In the genomic region with DNA sequence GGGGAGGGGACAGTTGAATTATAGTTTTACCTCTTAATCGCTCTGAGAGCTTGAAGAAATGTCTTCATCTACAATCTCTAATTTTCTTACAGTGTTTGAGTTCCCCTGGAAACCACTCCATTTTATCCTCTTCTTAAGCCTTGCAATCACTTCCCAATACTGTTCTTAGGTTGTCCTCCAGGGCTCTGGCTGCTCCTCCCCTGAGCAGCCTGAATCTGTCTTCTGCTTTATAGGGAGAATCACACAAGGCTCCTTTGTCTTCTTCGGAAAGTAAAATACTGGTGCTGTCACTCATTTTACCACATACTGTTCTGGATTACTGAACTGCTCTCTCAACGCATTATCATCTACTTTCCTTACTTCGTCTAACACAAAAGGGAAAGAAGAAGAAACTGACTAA, we compare ENCODE assay signal across 32 cellular contexts.
A peak's percentile ranks its signal among the peaks of the same experiment; 100 is the strongest.
DNase-seq lines count a peak whose midpoint lies in the region; FAIRE-seq and TF ChIP-seq lines count a peak whose summit lies in the region.
"Had no signal": no experiment of that assay in that cellular context is flagged by ENCODE, and none has a peak within 500 bp of the region (broad histone marks: within the 10 kb centered on the region; RNA-seq: fewer than 3 reads in every experiment).

No MANE protein-coding gene starts in this region.

- POLR2A ChIA-PET in HEK293T (lab: Yijun Ruan, JAX): no interaction called here

- H3K4me1 ChIP-seq in astrocyte (ENCODE audit: insufficient read depth, low read length) (no peaks in the 10 kb centered on the region), smooth muscle cell (ENCODE audit: low read depth) (peaks cover 5% of the 10 kb centered on the region)
- H3K4me1 ChIP-seq: left ventricle myocardium inferior, suprapubic skin had no signal

- H3K9me3 ChIP-seq in astrocyte (ENCODE audit: insufficient read depth, low read depth, low read length) (no peaks in the 10 kb centered on the region), smooth muscle cell (replicated peaks; ENCODE audit: low read depth) (no peaks in the 10 kb centered on the region)
- H3K9me3 ChIP-seq: left ventricle myocardium inferior, ovary, suprapubic skin had no signal

- H3K4me2 ChIP-seq in astrocyte (ENCODE audit: low read length) (no peak overlapping the region), smooth muscle cell (no peak overlapping the region)
- H3K4me2 ChIP-seq: PC-9 had no signal

- no peak overlapping the region for H3K27ac ChIP-seq in astrocyte (ENCODE audit: low read depth, low read length)
- H3K27ac ChIP-seq in smooth muscle cell (ENCODE audit: low read depth): no peak overlapping the region
- H3K27ac ChIP-seq: cardiac muscle cell, left ventricle myocardium inferior, ovary, PC-9, skin epidermis, suprapubic skin had no signal

- H4K20me1 ChIP-seq in astrocyte (ENCODE audit: insufficient read depth, low read length) (no peaks in the 10 kb centered on the region), smooth muscle cell (ENCODE audit: low read depth) (no peaks in the 10 kb centered on the region)

- CTCF ChIA-PET in HEK293T (lab: Yijun Ruan, JAX): no interaction called here

- H3K4me3 ChIP-seq in astrocyte (ENCODE audit: insufficient read depth, low read depth, low read length) (no peak overlapping the region), smooth muscle cell (no peak overlapping the region)
- H3K4me3 ChIP-seq: cardiac muscle cell, left ventricle myocardium inferior, ovary, PC-9, skin epidermis, suprapubic skin had no signal

- no peaks in the 10 kb centered on the region for H3K36me3 ChIP-seq in astrocyte (ENCODE audit: insufficient read depth, low read length)
- H3K36me3 ChIP-seq in smooth muscle cell (ENCODE audit: low read depth): no peaks in the 10 kb centered on the region
- H3K36me3 ChIP-seq: cardiac muscle cell, left ventricle myocardium inferior, ovary, suprapubic skin had no signal

- H3K4me1 Mint-ChIP-seq in astrocyte (ENCODE audit: low read depth, unreplicated experiment): peaks cover 3% of the 10 kb centered on the region
- H3K4me1 Mint-ChIP-seq: naive B cell; stimulated activated naive B cell treated with anti-CD40 and anti-IgM and Interleukin-4, amounts not matched to agents 10 μg/mL and 1 μg/mL and 100 μg/mL, for 72 hours had no signal

- FAIRE-seq in astrocyte (lab: Jason Lieb, UNC): no peak
- FAIRE-seq: colon, GM12891, H54, HTR-8/SVneo, islet of Langerhans had no signal

- H3K4me3 Mint-ChIP-seq in astrocyte (ENCODE audit: unreplicated experiment): no peak overlapping the region
- H3K4me3 Mint-ChIP-seq: CD4-positive, alpha-beta T cell; mesothelial cell of epicardium; naive B cell; stimulated activated naive B cell treated with anti-CD40 and anti-IgM and Interleukin-4, amounts not matched to agents 10 μg/mL and 1 μg/mL and 100 μg/mL, for 72 hours; T-helper 2 cell treated with Interferon-gamma antibody and Interleukin-4, amounts not matched to agents 5 μg/mL and 100 μg/mL, for 36 hours had no signal

- TF ChIP-seq CTCF in astrocyte (IDR thresholded peaks at IDR 0.05; ENCODE audit: insufficient read depth, low read depth, low read length): no peak
- TF ChIP-seq CTCF in smooth muscle cell (IDR thresholded peaks at IDR 0.05; ENCODE audit: borderline replicate concordance, insufficient read depth, poor library complexity, severe bottlenecking): no peak
- no peak for TF ChIP-seq CTCF in GM10266 (IDR thresholded peaks at IDR 0.05; ENCODE audit: control insufficient read depth, insufficient read depth, low read depth, missing control alignments)

- H3K27ac Mint-ChIP-seq in astrocyte (ENCODE audit: unreplicated experiment): peak overlapping the region; percentile 3
- H3K27ac Mint-ChIP-seq: activated naive CD4-positive, alpha-beta T cell treated with anti-CD3 and anti-CD28 coated beads, Interleukin-2, amount 50 U/mL, for 72 hours; CD4-positive, alpha-beta T cell; mesothelial cell of epicardium; naive B cell; stimulated activated naive B cell treated with anti-CD40 and anti-IgM and Interleukin-4, amounts not matched to agents 10 μg/mL and 1 μg/mL and 100 μg/mL, for 72 hours; T-helper 2 cell treated with Interferon-gamma antibody and Interleukin-4, amounts not matched to agents 5 μg/mL and 100 μg/mL, for 36 hours had no signal

- H3K27me3 ChIP-seq in astrocyte (ENCODE audit: insufficient read depth, low read length) (no peaks in the 10 kb centered on the region), smooth muscle cell (ENCODE audit: low read depth) (no peaks in the 10 kb centered on the region)
- H3K27me3 ChIP-seq: cardiac muscle cell, ovary, suprapubic skin had no signal

- H3K9ac ChIP-seq in astrocyte (ENCODE audit: low read length) (no peak overlapping the region), smooth muscle cell (ENCODE audit: low read depth) (no peak overlapping the region)

- H3K79me2 ChIP-seq in astrocyte (ENCODE audit: insufficient read depth, low read length): no peaks in the 10 kb centered on the region
- H3K79me2 ChIP-seq in smooth muscle cell (ENCODE audit: low read depth): no peaks in the 10 kb centered on the region

- H2AFZ ChIP-seq in astrocyte (ENCODE audit: low read depth, low read length) (no peak overlapping the region), smooth muscle cell (ENCODE audit: low read depth) (peak overlapping the region; percentile 84)
- H2AFZ ChIP-seq: PC-9 had no signal

- H3K9me3 Mint-ChIP-seq in astrocyte (ENCODE audit: unreplicated experiment): no peaks in the 10 kb centered on the region
- H3K9me3 Mint-ChIP-seq: mesothelial cell of epicardium; stimulated activated naive B cell treated with anti-CD40 and anti-IgM and Interleukin-4, amounts not matched to agents 10 μg/mL and 1 μg/mL and 100 μg/mL, for 72 hours had no signal

- DNase-seq in HEK293T (ENCODE audit: extremely low spot score): no peak
- no peak for DNase-seq in astrocyte (ENCODE audit: low read depth)
- DNase-seq in medulla oblongata (ENCODE audit: extremely low spot score): peak; percentile 30
- no peak for DNase-seq in smooth muscle cell (lab: John Stamatoyannopoulos, UW; ENCODE audit: unreplicated experiment)
- no peak for DNase-seq in activated CD8-positive, alpha-beta memory T cell treated with anti-CD3 and anti-CD28 coated beads, Interleukin-2, amount 50 U/mL, for 4 hours
- no peak for DNase-seq in GM10266 (ENCODE audit: extremely low spot score)
- DNase-seq in NCI-H2107 (lab: John Stamatoyannopoulos, UW): no peak
- DNase-seq: activated effector memory CD4-positive, alpha-beta T cell treated with Interleukin-2 at 50 U/mL for 16 hours; anterior cingulate cortex; CD4-positive, alpha-beta T cell; effector memory CD4-positive, alpha-beta T cell; erythroblast; glutamatergic neuron; left ventricle myocardium inferior; naive B cell; NCI-H1048; NCI-H1694 treated with DMSO at 0.1 percent for 48 hours; NCI-H524 treated with DMSO at 0.1 percent for 48 hours; ovary; PC-9; stimulated activated naive B cell treated with anti-CD40 and anti-IgM and Interleukin-4, amounts not matched to agents 10 μg/mL and 1 μg/mL and 100 μg/mL, for 72 hours had no signal

- H3F3A ChIP-seq in smooth muscle cell (ENCODE audit: low read depth): no peaks in the 10 kb centered on the region

- H3K27me3 Mint-ChIP-seq in astrocyte (ENCODE audit: low read depth, unreplicated experiment): no peaks in the 10 kb centered on the region
- H3K27me3 Mint-ChIP-seq: CD4-positive, alpha-beta T cell; naive B cell; stimulated activated naive B cell treated with anti-CD40 and anti-IgM and Interleukin-4, amounts not matched to agents 10 μg/mL and 1 μg/mL and 100 μg/mL, for 72 hours had no signal

- 40% methylated on average over 4 of the region's 4 CpGs for WGBS in smooth muscle cell (ENCODE audit: low lambda C conversion rate)

- no peaks in the 10 kb centered on the region for H3K36me3 Mint-ChIP-seq in astrocyte (ENCODE audit: low read depth, unreplicated experiment)
- H3K36me3 Mint-ChIP-seq: activated naive CD4-positive, alpha-beta T cell treated with anti-CD3 and anti-CD28 coated beads, Interleukin-2, amount 50 U/mL, for 72 hours; mesothelial cell of epicardium; naive B cell; stimulated activated naive B cell treated with anti-CD40 and anti-IgM and Interleukin-4, amounts not matched to agents 10 μg/mL and 1 μg/mL and 100 μg/mL, for 72 hours had no signal

TF ChIP-seq in HEK293T, 16 proteins besides CTCF, POLR2A, EP300 and RAD21:
- TF ChIP-seq ARNT (IDR thresholded peaks at IDR 0.05): no peak
- TF ChIP-seq, protein P1, sequence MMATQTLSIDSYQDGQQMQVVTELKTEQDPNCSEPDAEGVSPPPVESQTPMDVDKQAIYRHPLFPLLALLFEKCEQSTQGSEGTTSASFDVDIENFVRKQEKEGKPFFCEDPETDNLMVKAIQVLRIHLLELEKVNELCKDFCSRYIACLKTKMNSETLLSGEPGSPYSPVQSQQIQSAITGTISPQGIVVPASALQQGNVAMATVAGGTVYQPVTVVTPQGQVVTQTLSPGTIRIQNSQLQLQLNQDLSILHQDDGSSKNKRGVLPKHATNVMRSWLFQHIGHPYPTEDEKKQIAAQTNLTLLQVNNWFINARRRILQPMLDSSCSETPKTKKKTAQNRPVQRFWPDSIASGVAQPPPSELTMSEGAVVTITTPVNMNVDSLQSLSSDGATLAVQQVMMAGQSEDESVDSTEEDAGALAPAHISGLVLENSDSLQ (IDR thresholded peaks at IDR 0.05): peak; percentile 48
